Comparison of ENCODE assay signal across 15 cellular contexts in genomic region chr6:154848580-154848979, GRCh38.
DNase-seq lines count a peak whose midpoint lies in the region; ATAC-seq and TF ChIP-seq lines count a peak whose summit lies in the region.
"Had no signal": no experiment of that assay in that cellular context is flagged by ENCODE, and none has a peak within 500 bp of the region (broad histone marks: within the 10 kb centered on the region; RNA-seq: fewer than 3 reads in every experiment).

No MANE protein-coding gene starts in this region.

- no peak overlapping the region for H3K4me3 Mint-ChIP-seq in mesothelial cell of epicardium
- no peak overlapping the region for H3K4me3 Mint-ChIP-seq in T-cell
- H3K4me3 Mint-ChIP-seq: activated CD4-positive, alpha-beta memory T cell treated with anti-CD3 and anti-CD28 coated beads for 36 hours; naive B cell had no signal

- H3K27ac Mint-ChIP-seq in mesothelial cell of epicardium = peak overlapping the region; percentile 79
- peak overlapping the region in 1 of 2 donors; percentile 3 for H3K27ac Mint-ChIP-seq in T-cell
- H3K27ac Mint-ChIP-seq: activated CD4-positive, alpha-beta memory T cell treated with anti-CD3 and anti-CD28 coated beads for 36 hours had no signal

- no peaks in the 10 kb centered on the region for H3K27me3 Mint-ChIP-seq in mesothelial cell of epicardium (ENCODE audit: low read depth)
- no peaks in the 10 kb centered on the region for H3K27me3 Mint-ChIP-seq in T-cell
- H3K27me3 Mint-ChIP-seq: activated CD4-positive, alpha-beta memory T cell treated with anti-CD3 and anti-CD28 coated beads for 36 hours; naive B cell had no signal

- POLR2A ChIA-PET in T-cell (lab: Charles Lee) = interaction anchor here in 1 of 2 donors (0.6 kb wide), 1 partner anchor 347 kb away, joined by 3 read pairs; no protein-coding TSS in a partner anchor

- TF ChIP-seq CTCF in astrocyte of the spinal cord (IDR thresholded peaks at IDR 0.05; ENCODE audit: low read depth, low read length) (no peak), mesothelial cell of epicardium (IDR thresholded peaks at IDR 0.05; ENCODE audit: unreplicated experiment) (no peak)

- peaks cover 48% of the 10 kb centered on the region for H3K4me1 Mint-ChIP-seq in mesothelial cell of epicardium
- peaks cover 38 to 49% (median 39%) of the 10 kb centered on the region in 3 donors for H3K4me1 Mint-ChIP-seq in T-cell

- H3K36me3 Mint-ChIP-seq in mesothelial cell of epicardium (peaks cover 14% of the 10 kb centered on the region), T-cell (peaks cover 47% of the 10 kb centered on the region)

- CTCF ChIA-PET in T-cell (lab: Charles Lee) = interaction anchor here in 1 of 2 donors (0.6 kb wide), 1 partner anchor 77 kb away, joined by 3 read pairs; no protein-coding TSS in a partner anchor

- ATAC-seq in GM19452 (IDR thresholded peaks at IDR 0.05; ENCODE audit: unreplicated experiment) (no peak), T-cell (replicated peaks in 1 of 4) (no peak)

- peak; percentile 72 for DNase-seq in NCI-H1105 (lab: John Stamatoyannopoulos, UW)
- peak; percentile 70 to 81 for DNase-seq in NCI-H446 (lab: John Stamatoyannopoulos, UW)
- DNase-seq in astrocyte of the spinal cord (ENCODE audit: low read depth, low spot score) = peak; percentile 18
- no peak for DNase-seq in mesothelial cell of epicardium (ENCODE audit: low spot score in 2 of 2, unreplicated experiment in 2 of 2)
- no peak for DNase-seq in T-cell
- DNase-seq in AG20443 (ENCODE audit: low spot score) = no peak
- DNase-seq in NCI-H524 treated with DMSO at 0.1 percent for 48 hours (lab: John Stamatoyannopoulos, UW) = no peak
- DNase-seq: activated CD4-positive, alpha-beta memory T cell treated with anti-CD3 and anti-CD28 coated beads for 36 hours; amniotic stem cell; left ventricle myocardium inferior; naive B cell; Right ventricle myocardium superior had no signal

- no peak overlapping the region for H3K4me3 ChIP-seq in astrocyte of the spinal cord (ENCODE audit: low read depth, low read length)
- H3K4me3 ChIP-seq: BLaER1, left ventricle myocardium inferior, prostate gland had no signal

- in situ Hi-C loops in astrocyte of the spinal cord (cut with HindIII; ENCODE audit: low sequenced_read_pairs) = no loop called here

- H3K9me3 Mint-ChIP-seq in mesothelial cell of epicardium = no peaks in the 10 kb centered on the region
- H3K9me3 Mint-ChIP-seq in T-cell = no peaks in the 10 kb centered on the region
- H3K9me3 Mint-ChIP-seq: activated CD4-positive, alpha-beta memory T cell treated with anti-CD3 and anti-CD28 coated beads for 36 hours; naive B cell had no signal

Comparison
In these comparisons a context has a peak if more than half of its experiments do, and no peak if none do; other contexts are left out.
1. DNase-seq: peak in NCI-H1105 (single experiment), NCI-H446 (2 of 2) and astrocyte of the spinal cord (single experiment); none in mesothelial cell of epicardium (0 of 2), T-cell (0 of 34), AG20443 (single experiment) and NCI-H524 treated with DMSO at 0.1 percent for 48 hours (single experiment).